ENCODE assay signal across 30 cellular contexts in the genomic region with DNA sequence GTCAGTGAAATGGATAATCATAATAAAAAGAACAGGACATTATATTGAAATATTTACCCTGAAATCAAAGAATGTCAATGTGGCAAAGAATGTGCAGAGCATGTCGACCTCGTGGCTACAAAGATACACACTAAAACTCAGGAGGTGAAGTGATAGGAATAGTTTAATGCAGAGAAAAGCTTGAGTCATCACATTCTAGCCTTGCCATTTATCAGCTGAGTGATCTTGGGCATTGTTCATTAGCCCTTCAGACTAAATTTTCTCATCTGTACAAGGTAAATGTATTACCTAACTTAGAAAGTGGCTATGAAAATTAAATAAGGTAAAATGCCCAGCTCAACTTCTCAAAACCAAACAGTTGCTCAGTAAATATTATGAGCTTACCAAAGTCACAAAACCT. TPM values are rescaled to one million over a fixed set of nuclear protein-coding genes. Genes with fewer than 3 reads are reported as not detected.
"Had no signal": no experiment of that assay in that cellular context is flagged by ENCODE, and none has a peak within 500 bp of the region (broad histone marks: within the 10 kb centered on the region; RNA-seq: fewer than 3 reads in every experiment).

No MANE protein-coding gene starts in this region.

- H3K9me3 Mint-ChIP-seq: mesothelial cell of epicardium; naive B cell; nephron progenitor cell; neural progenitor cell; stimulated activated effector memory CD8-positive, alpha-beta T cell treated with anti-CD3 and anti-CD28 coated beads, Interleukin-12 subunit alpha, Interleukin-12 subunit beta, amount 100 ng/mL, for 72 hours; stimulated activated naive CD8-positive, alpha-beta T cell treated with anti-CD3 and anti-CD28 coated beads, Interleukin-15, Interleukin-2, amounts not matched to agents 100 ng/mL and 50 ng/mL, for 24 hours; type B pancreatic cell had no signal

- ATAC-seq: heart right ventricle; natural killer cell; right cardiac atrium; stimulated activated effector memory CD8-positive, alpha-beta T cell treated with anti-CD3 and anti-CD28 coated beads, Interleukin-12 subunit alpha, Interleukin-12 subunit beta, amount 100 ng/mL, for 72 hours had no signal

- H3K4me1 ChIP-seq: heart right ventricle, left ventricle myocardium inferior, parathyroid adenoma, sigmoid colon, spleen, suprapubic skin, tibial artery, uterus had no signal

- H3K4me1 Mint-ChIP-seq: mesothelial cell of epicardium; naive B cell; natural killer cell; nephron progenitor cell; neural progenitor cell; stimulated activated effector memory CD8-positive, alpha-beta T cell treated with anti-CD3 and anti-CD28 coated beads, Interleukin-12 subunit alpha, Interleukin-12 subunit beta, amount 100 ng/mL, for 72 hours had no signal

- H3K4me3 Mint-ChIP-seq: mesothelial cell of epicardium; naive B cell; natural killer cell; nephron progenitor cell; neural progenitor cell; stimulated activated effector memory CD8-positive, alpha-beta T cell treated with anti-CD3 and anti-CD28 coated beads, Interleukin-12 subunit alpha, Interleukin-12 subunit beta, amount 100 ng/mL, for 72 hours; stimulated activated naive CD8-positive, alpha-beta T cell treated with anti-CD3 and anti-CD28 coated beads, Interleukin-15, Interleukin-2, amounts not matched to agents 100 ng/mL and 50 ng/mL, for 24 hours; type B pancreatic cell had no signal

- H3K27me3 ChIP-seq: hepatocyte, neural progenitor cell, neutrophil, sigmoid colon, spleen, suprapubic skin, tibial artery, uterus had no signal

- H3K36me3 ChIP-seq: heart right ventricle, left ventricle myocardium inferior, neural progenitor cell, neutrophil, sigmoid colon, spleen, suprapubic skin, thoracic aorta, tibial artery, uterus had no signal

- H3K27ac Mint-ChIP-seq: mesothelial cell of epicardium; natural killer cell; nephron progenitor cell; neural progenitor cell; stimulated activated effector memory CD8-positive, alpha-beta T cell treated with anti-CD3 and anti-CD28 coated beads, Interleukin-12 subunit alpha, Interleukin-12 subunit beta, amount 100 ng/mL, for 72 hours; stimulated activated naive CD8-positive, alpha-beta T cell treated with anti-CD3 and anti-CD28 coated beads, Interleukin-15, Interleukin-2, amounts not matched to agents 100 ng/mL and 50 ng/mL, for 24 hours; type B pancreatic cell had no signal

- FAIRE-seq: small intestine had no signal

- H3K36me3 Mint-ChIP-seq: mesothelial cell of epicardium; naive B cell; natural killer cell; neural progenitor cell; stimulated activated effector memory CD8-positive, alpha-beta T cell treated with anti-CD3 and anti-CD28 coated beads, Interleukin-12 subunit alpha, Interleukin-12 subunit beta, amount 100 ng/mL, for 72 hours; type B pancreatic cell had no signal

- H3K9me3 ChIP-seq: heart right ventricle, left ventricle myocardium inferior, neutrophil, sigmoid colon, spleen, suprapubic skin, thoracic aorta, tibial artery, uterus had no signal

- H3K4me2 ChIP-seq: hepatocyte, neural progenitor cell had no signal

- H3K4me3 ChIP-seq: heart right ventricle, hepatocyte, left ventricle myocardium inferior, lung, neural progenitor cell, sigmoid colon, spleen, suprapubic skin, thoracic aorta, tibial artery, uterus had no signal

- H3K27me3 Mint-ChIP-seq: stimulated activated naive CD8-positive, alpha-beta T cell treated with anti-CD3 and anti-CD28 coated beads, Interleukin-15, Interleukin-2, amounts not matched to agents 100 ng/mL and 50 ng/mL, for 24 hours had no signal

- DNase-seq: heart right ventricle; islet precursor cell; left ventricle myocardium inferior; naive B cell; natural killer cell; nephron progenitor cell; occipital lobe; retina; right cardiac atrium; sigmoid colon; small intestine; spleen; stimulated activated CD4-positive, alpha-beta T cell treated with anti-CD3 and anti-CD28 coated beads, Interleukin-4, amount 100 ng/mL, for 24 hours; stimulated activated naive CD4-positive, alpha-beta T cell; tibial artery; uterus had no signal

- H3K27ac ChIP-seq: heart right ventricle, hepatocyte, left ventricle myocardium inferior, neural progenitor cell, neutrophil, parathyroid adenoma, sigmoid colon, spleen, suprapubic skin, thoracic aorta, tibial artery, uterus had no signal

RNA-seq across cellular contexts. Expression of gene CALCR, which starts 22.6 kb away (rescaled TPM):
- total RNA-seq: mesothelial cell of epicardium, mononuclear cell, natural killer cell, occipital lobe, osteocyte, pulmonary artery endothelial cell, sigmoid colon, spleen, suprapubic skin, thoracic aorta had no signal
- polyA plus RNA-seq: heart right ventricle, hepatocyte, small intestine, spleen had no signal
